ENCODE assay signal across 12 cellular contexts in the genomic region with DNA sequence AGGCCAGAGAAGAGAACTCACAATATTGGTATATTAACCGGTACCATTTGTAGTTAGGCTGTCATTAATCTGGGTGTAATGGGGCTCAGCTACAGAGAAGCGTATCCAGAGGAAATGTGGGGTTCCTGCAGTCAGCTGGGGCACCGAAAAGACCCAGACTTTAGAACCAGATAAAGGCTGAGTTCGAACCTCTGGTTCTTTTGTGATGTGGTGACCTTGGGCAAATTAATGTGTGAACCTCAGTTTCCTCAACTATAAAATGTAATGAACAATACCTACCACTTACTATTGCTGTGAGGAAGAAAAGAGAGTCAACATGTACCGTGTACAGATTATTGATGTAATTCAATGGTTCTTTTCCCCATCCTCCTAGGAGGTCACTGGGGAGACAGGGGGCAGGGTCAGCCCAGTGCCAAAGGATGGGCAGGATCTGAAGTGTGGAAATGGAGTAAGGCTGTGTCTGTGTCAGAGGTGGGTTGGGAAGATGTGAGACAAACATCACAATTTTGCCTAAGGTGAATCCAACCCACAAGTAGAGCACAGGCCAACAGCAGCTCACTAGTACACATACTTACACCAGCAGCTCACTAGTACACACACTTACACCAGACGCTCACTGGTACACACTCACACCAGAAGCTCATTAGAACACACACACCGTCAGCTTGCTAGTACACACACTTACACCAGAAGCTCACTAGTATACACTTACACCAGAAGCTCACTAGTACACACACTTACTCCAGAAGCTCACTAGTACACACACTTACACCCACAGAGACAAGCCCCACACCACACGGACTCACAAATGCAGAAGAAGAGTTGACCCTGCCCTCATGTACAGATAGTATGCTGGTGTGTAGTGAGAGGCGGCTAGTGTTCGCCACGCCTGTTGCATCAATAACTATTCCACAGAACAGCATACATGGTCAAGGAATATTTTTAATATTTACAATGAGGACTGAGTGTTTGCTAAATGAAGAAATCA. TPM values are rescaled to one million over a fixed set of nuclear protein-coding genes. Genes with fewer than 3 reads are reported as not detected.
DNase-seq lines count a peak whose midpoint lies in the region; ATAC-seq and TF ChIP-seq lines count a peak whose summit lies in the region.
"Had no signal": no experiment of that assay in that cellular context is flagged by ENCODE, and none has a peak within 500 bp of the region (broad histone marks: within the 10 kb centered on the region; RNA-seq: fewer than 3 reads in every experiment).

No MANE protein-coding gene starts in this region.

- TF ChIP-seq POLR2A in gastrocnemius medialis (IDR thresholded peaks at IDR 0.05): no peak
- no peak for TF ChIP-seq POLR2A in uterus (IDR thresholded peaks at IDR 0.05)

- H3K4me3 ChIP-seq in CD8-positive, alpha-beta T cell (ENCODE audit: low read depth, low read length): peak overlapping the region; percentile 81
- peak overlapping the region; percentile 62 for H3K4me3 ChIP-seq in OCI-LY1 (ENCODE audit: low read depth, low read length, poor library complexity, severe bottlenecking)
- peak overlapping the region; percentile 72 for H3K4me3 ChIP-seq in brain microvascular endothelial cell (ENCODE audit: low read depth, low read length)
- peak overlapping the region; percentile 83 for H3K4me3 ChIP-seq in naive thymus-derived CD4-positive, alpha-beta T cell (ENCODE audit: low read length)
- no peak overlapping the region for H3K4me3 ChIP-seq in gastrocnemius medialis
- no peak overlapping the region for H3K4me3 ChIP-seq in uterus
- H3K4me3 ChIP-seq: BLaER1 treated with 17β-estradiol and CSF1 and Interleukin-3, amounts not matched to agents 10 nM and 100 nM had no signal

- no peak overlapping the region for H2AFZ ChIP-seq in OCI-LY1 (ENCODE audit: low read length)

- no peaks in the 10 kb centered on the region for H3K79me2 ChIP-seq in OCI-LY1 (ENCODE audit: insufficient read depth, low read length)

- H3K9ac ChIP-seq in OCI-LY1 (ENCODE audit: low read length): peak overlapping the region; percentile 69
- H3K9ac ChIP-seq: BLaER1 treated with 17β-estradiol and CSF1 and Interleukin-3, amounts not matched to agents 10 nM and 100 nM had no signal

- peak; percentile 14 for ATAC-seq in CD8-positive, alpha-beta T cell
- ATAC-seq in naive thymus-derived CD4-positive, alpha-beta T cell: peak; percentile 34
- ATAC-seq in gastrocnemius medialis: no peak

- H3K27me3 ChIP-seq in CD8-positive, alpha-beta T cell (ENCODE audit: insufficient read depth, low read length): no peaks in the 10 kb centered on the region
- H3K27me3 ChIP-seq in OCI-LY1 (ENCODE audit: insufficient read depth, low read length) (no peaks in the 10 kb centered on the region), brain microvascular endothelial cell (replicated peaks) (no peaks in the 10 kb centered on the region), gastrocnemius medialis (peaks cover 29 to 38% (median 34%) of the 10 kb centered on the region in 3 donors), uterus (peaks cover 0 to 10% of the 10 kb centered on the region in 2 donors)
- no peaks in the 10 kb centered on the region for H3K27me3 ChIP-seq in naive thymus-derived CD4-positive, alpha-beta T cell (ENCODE audit: control insufficient read depth in 2 of 2, insufficient read depth in 2 of 2, low read length in 2 of 2)

- no peak for TF ChIP-seq CTCF in CD8-positive, alpha-beta T cell (IDR thresholded peaks at IDR 0.05)
- no peak for TF ChIP-seq CTCF in OCI-LY1 (IDR thresholded peaks at IDR 0.05; ENCODE audit: low read length)
- no peak for TF ChIP-seq CTCF in brain microvascular endothelial cell (IDR thresholded peaks at IDR 0.05; ENCODE audit: low read depth, low read length, missing control alignments)
- TF ChIP-seq CTCF in gastrocnemius medialis (IDR thresholded peaks at IDR 0.05 in 4 of 5, conservative IDR thresholded peaks at IDR 0.05 in 1 of 5): no peak
- no peak for TF ChIP-seq CTCF in uterus (IDR thresholded peaks at IDR 0.05)

- POLR2A ChIA-PET in CD8-positive, alpha-beta T cell (lab: Charles Lee): interaction anchor here (0.6 to 21.9 kb wide), 38 partner anchors 11 to 499 kb away, joined by 3 to 2372 read pairs (median 5); a partner anchor contains a TSS
- POLR2A ChIA-PET in naive thymus-derived CD4-positive, alpha-beta T cell (lab: Charles Lee): interaction anchor here (0.5 to 33.1 kb wide), 64 partner anchors 2 to 608 kb away, joined by 3 to 5102 read pairs (median 6); a partner anchor contains a TSS

- DNase-seq in CD8-positive, alpha-beta T cell: peak in 2 of 7 experiments; percentile 39 to 77
- DNase-seq in brain microvascular endothelial cell: no peak
- DNase-seq in naive thymus-derived CD4-positive, alpha-beta T cell: peak in 4 of 9 donors; percentile 48 to 54 (median 53)
- no peak for DNase-seq in DMS79 treated with DMSO at 0.1 percent for 48 hours (lab: John Stamatoyannopoulos, UW)
- no peak for DNase-seq in gastrocnemius medialis
- DNase-seq in Kasumi-1 (lab: John Stamatoyannopoulos, UW): no peak
- no peak for DNase-seq in uterus
- DNase-seq: NCI-H774, psoas muscle had no signal

- H3K36me3 Mint-ChIP-seq in CD8-positive, alpha-beta T cell: peaks cover 82% of the 10 kb centered on the region
- H3K36me3 Mint-ChIP-seq in naive thymus-derived CD4-positive, alpha-beta T cell: peaks cover 34 to 79% (median 70%) of the 10 kb centered on the region in 5 donors

- peaks cover 47% of the 10 kb centered on the region for H3K36me3 ChIP-seq in CD8-positive, alpha-beta T cell (ENCODE audit: insufficient read depth, low read length)
- peaks cover 11% of the 10 kb centered on the region; the same call in 1 of the 2 replicates for H3K36me3 ChIP-seq in OCI-LY1 (ENCODE audit: insufficient read depth, low read length)
- peaks cover 14% of the 10 kb centered on the region for H3K36me3 ChIP-seq in brain microvascular endothelial cell (replicated peaks)
- H3K36me3 ChIP-seq in naive thymus-derived CD4-positive, alpha-beta T cell (ENCODE audit: control insufficient read depth in 2 of 3, insufficient read depth in 3 of 3, low read length in 3 of 3): peaks cover 21 to 53% (median 27%) of the 10 kb centered on the region in 3 experiments
- no peaks in the 10 kb centered on the region for H3K36me3 ChIP-seq in gastrocnemius medialis
- no peaks in the 10 kb centered on the region for H3K36me3 ChIP-seq in uterus
- H3K36me3 ChIP-seq: BLaER1 treated with 17β-estradiol and CSF1 and Interleukin-3, amounts not matched to agents 10 nM and 100 nM had no signal

- H3K9me3 ChIP-seq in CD8-positive, alpha-beta T cell (ENCODE audit: low read length): no peaks in the 10 kb centered on the region
- no peaks in the 10 kb centered on the region for H3K9me3 ChIP-seq in OCI-LY1 (ENCODE audit: low read length)
- no peaks in the 10 kb centered on the region for H3K9me3 ChIP-seq in naive thymus-derived CD4-positive, alpha-beta T cell (ENCODE audit: control insufficient read depth in 2 of 3, low read length in 3 of 3)
- no peaks in the 10 kb centered on the region for H3K9me3 ChIP-seq in gastrocnemius medialis
- no peaks in the 10 kb centered on the region for H3K9me3 ChIP-seq in uterus
- H3K9me3 ChIP-seq: BLaER1 treated with 17β-estradiol and CSF1 and Interleukin-3, amounts not matched to agents 10 nM and 100 nM; psoas muscle had no signal

- H3K4me1 ChIP-seq in CD8-positive, alpha-beta T cell (ENCODE audit: insufficient read depth, low read length): peaks cover 63% of the 10 kb centered on the region
- peaks cover 54% of the 10 kb centered on the region for H3K4me1 ChIP-seq in OCI-LY1 (ENCODE audit: insufficient read depth, low read length, severe bottlenecking)
- peaks cover 49 to 50% of the 10 kb centered on the region in 2 donors for H3K4me1 ChIP-seq in naive thymus-derived CD4-positive, alpha-beta T cell (ENCODE audit: control insufficient read depth in 2 of 2, insufficient read depth in 2 of 2, low read length in 2 of 2)
- H3K4me1 ChIP-seq in gastrocnemius medialis: peaks cover 8 to 14% of the 10 kb centered on the region in 2 donors
- H3K4me1 ChIP-seq in uterus: peaks cover 0 to 15% of the 10 kb centered on the region in 2 donors

- CTCF ChIA-PET in CD8-positive, alpha-beta T cell (lab: Charles Lee): interaction anchor here (1.1 to 19.9 kb wide), 7 partner anchors 11 to 574 kb away, joined by 3 to 490 read pairs (median 4); no protein-coding TSS in a partner anchor
- CTCF ChIA-PET in naive thymus-derived CD4-positive, alpha-beta T cell (lab: Charles Lee): interaction anchor here (0.9 to 13.3 kb wide), 8 partner anchors 11 to 263 kb away, joined by 3 to 314 read pairs (median 4); no protein-coding TSS in a partner anchor

- H3K27me3 Mint-ChIP-seq in CD8-positive, alpha-beta T cell (ENCODE audit: low read depth): no peaks in the 10 kb centered on the region
- peaks cover 0 to 2% (median 0%) of the 10 kb centered on the region in 5 donors for H3K27me3 Mint-ChIP-seq in naive thymus-derived CD4-positive, alpha-beta T cell

- peak overlapping the region; percentile 66 for H3K4me2 ChIP-seq in OCI-LY1 (ENCODE audit: low read length)
- H3K4me2 ChIP-seq: BLaER1 treated with 17β-estradiol and CSF1 and Interleukin-3, amounts not matched to agents 10 nM and 100 nM had no signal

- intact Hi-C loops in CD8-positive, alpha-beta T cell (cut with DNase I, micrococcal nuclease): loop anchor here (1.0 to 5.0 kb wide), 4 partner anchors 9 to 271 kb away; no protein-coding TSS in a partner anchor
- intact Hi-C loops in naive thymus-derived CD4-positive, alpha-beta T cell (cut with micrococcal nuclease): loop anchor here (1.0 to 5.0 kb wide), 5 partner anchors 10 to 478 kb away; no protein-coding TSS in a partner anchor
- intact Hi-C loops in gastrocnemius medialis (cut with DNase I; ENCODE audit: low total_unique reads) (no loop called here), uterus (cut with DNase I; ENCODE audit: low total_unique reads) (no loop called here)

- H3K9me2 ChIP-seq in OCI-LY1 (ENCODE audit: low read depth, low read length): no peaks in the 10 kb centered on the region

- H3K4me1 Mint-ChIP-seq in CD8-positive, alpha-beta T cell (ENCODE audit: low read depth): peaks cover 73% of the 10 kb centered on the region
- peaks cover 35 to 73% (median 69%) of the 10 kb centered on the region in 7 donors for H3K4me1 Mint-ChIP-seq in naive thymus-derived CD4-positive, alpha-beta T cell

- H3K27ac Mint-ChIP-seq in CD8-positive, alpha-beta T cell: peak overlapping the region; percentile 100
- H3K27ac Mint-ChIP-seq in naive thymus-derived CD4-positive, alpha-beta T cell: peak overlapping the region; percentile 99 to 100 (median 100)

- H4K20me1 ChIP-seq in OCI-LY1 (ENCODE audit: insufficient read depth, low read length): no peaks in the 10 kb centered on the region

- peak overlapping the region; percentile 99 for H3K4me3 Mint-ChIP-seq in CD8-positive, alpha-beta T cell
- peak overlapping the region; percentile 95 to 100 (median 99) for H3K4me3 Mint-ChIP-seq in naive thymus-derived CD4-positive, alpha-beta T cell

- no peaks in the 10 kb centered on the region for H3K9me3 Mint-ChIP-seq in CD8-positive, alpha-beta T cell
- peaks cover 0 to 18% (median 0%) of the 10 kb centered on the region in 11 donors for H3K9me3 Mint-ChIP-seq in naive thymus-derived CD4-positive, alpha-beta T cell

- H3K27ac ChIP-seq in CD8-positive, alpha-beta T cell (ENCODE audit: low read depth, low read length): peak overlapping the region; percentile 99
- H3K27ac ChIP-seq in OCI-LY1 (ENCODE audit: low read depth, low read length, poor library complexity, severe bottlenecking) (peak overlapping the region; percentile 73), brain microvascular endothelial cell (peak overlapping the region; percentile 83), gastrocnemius medialis (no peak overlapping the region), uterus (no peak overlapping the region)
- peak overlapping the region; percentile 98 for H3K27ac ChIP-seq in naive thymus-derived CD4-positive, alpha-beta T cell (ENCODE audit: low read depth, low read length)
- H3K27ac ChIP-seq: BLaER1 treated with 17β-estradiol and CSF1 and Interleukin-3, amounts not matched to agents 10 nM and 100 nM; psoas muscle had no signal

- H3F3A ChIP-seq in OCI-LY1 (ENCODE audit: insufficient read depth, low read length): no peaks in the 10 kb centered on the region

- in situ Hi-C loops in brain microvascular endothelial cell (cut with HindIII; ENCODE audit: low pct_ligation_motif_present, low sequenced_read_pairs): no loop called here
- in situ Hi-C loops in gastrocnemius medialis (cut with MboI; ENCODE audit: low sequenced_read_pairs in 4 of 4): loop anchor here in 1 of 4 donors (25.0 kb wide), 1 partner anchor 161 kb away; no protein-coding TSS in a partner anchor

RNA-seq across cellular contexts. Expression of a gene that starts 28.0 kb away (rescaled TPM):
- not detected for total RNA-seq in CD8-positive, alpha-beta T cell
- total RNA-seq in naive thymus-derived CD4-positive, alpha-beta T cell: not detected
- not detected for polyA plus RNA-seq in naive thymus-derived CD4-positive, alpha-beta T cell
- total RNA-seq in gastrocnemius medialis (not detected), uterus (not detected)
- polyA plus RNA-seq: keratinocyte had no signal

RNA-seq across cellular contexts. Expression of a gene that starts 49.5 kb away (rescaled TPM):
- total RNA-seq in CD8-positive, alpha-beta T cell: not detected
- not detected for total RNA-seq in naive thymus-derived CD4-positive, alpha-beta T cell
- polyA plus RNA-seq in naive thymus-derived CD4-positive, alpha-beta T cell: not detected
- total RNA-seq in gastrocnemius medialis (not detected), uterus (1 to 10 TPM in 1 of 4 donors, not detected in 3; 1.0 TPM)
- polyA plus RNA-seq: keratinocyte had no signal

RNA-seq across cellular contexts. Expression of a gene that starts 56.1 kb away (rescaled TPM):
- total RNA-seq in CD8-positive, alpha-beta T cell: 10 to 100 TPM; 13.8 to 15.3 TPM
- total RNA-seq in naive thymus-derived CD4-positive, alpha-beta T cell: 100 to 1,000 TPM in 2 of 5 experiments, 10 to 100 TPM in 2, 1 to 10 TPM in 1; 9.8 to 110 (median 78.8) TPM
- 10 to 100 TPM; 36.9 to 55.6 TPM for polyA plus RNA-seq in naive thymus-derived CD4-positive, alpha-beta T cell
- 1 to 10 TPM; 2.0 to 8.9 (median 2.8) TPM for total RNA-seq in gastrocnemius medialis
- total RNA-seq in uterus: 10 to 100 TPM in 3 of 4 donors, 1 to 10 TPM in 1; 1.5 to 34.6 (median 21.9) TPM

Comparison
In these comparisons a context has a peak if more than half of its experiments do, and no peak if none do; other contexts are left out.
1. ATAC-seq: peak in CD8-positive, alpha-beta T cell (single experiment) and naive thymus-derived CD4-positive, alpha-beta T cell (single experiment); none in gastrocnemius medialis (0 of 2).
2. H3K27ac ChIP-seq: peak in CD8-positive, alpha-beta T cell (single experiment), OCI-LY1 (single experiment), brain microvascular endothelial cell (single experiment) and naive thymus-derived CD4-positive, alpha-beta T cell (single experiment); none in gastrocnemius medialis (0 of 4) and uterus (0 of 2).
3. H3K4me3 ChIP-seq: peak in CD8-positive, alpha-beta T cell (single experiment), OCI-LY1 (single experiment), brain microvascular endothelial cell (single experiment) and naive thymus-derived CD4-positive, alpha-beta T cell (single experiment); none in gastrocnemius medialis (0 of 4) and uterus (0 of 2).
4. intact Hi-C loops: an anchor here in CD8-positive, alpha-beta T cell (1.0 to 5.0 kb wide) and naive thymus-derived CD4-positive, alpha-beta T cell (1.0 to 5.0 kb wide); none called in gastrocnemius medialis and uterus.